8 cellular contexts compared by ENCODE assay signal in genomic region chr14:64706119-64706465, GRCh38. TPM values are rescaled to one million over a fixed set of nuclear protein-coding genes. Genes with fewer than 3 reads are reported as not detected.
A peak's percentile ranks its signal among the peaks of the same experiment; 100 is the strongest.
DNase-seq lines count a peak whose midpoint lies in the region; ATAC-seq and TF ChIP-seq lines count a peak whose summit lies in the region.

No MANE protein-coding gene starts in this region.

- H3K4ac ChIP-seq in neuronal stem cell (ENCODE audit: low read length): no peak overlapping the region

- no peaks in the 10 kb centered on the region for H3K9me3 Mint-ChIP-seq in endothelial cell (ENCODE audit: unreplicated experiment)

- ATAC-seq in HG02938 (IDR thresholded peaks at IDR 0.05; ENCODE audit: unreplicated experiment): no peak

- no peaks in the 10 kb centered on the region for H3K36me3 ChIP-seq in BLaER1
- H3K36me3 ChIP-seq in NT2/D1 (ENCODE audit: insufficient read depth, insufficient read length, low read length): peaks cover 17% of the 10 kb centered on the region
- H3K36me3 ChIP-seq in neuronal stem cell (replicated peaks in 1 of 2; ENCODE audit: control insufficient read depth in 2 of 2, insufficient read depth in 2 of 2, low read length in 2 of 2): peaks cover 0 to 4% of the 10 kb centered on the region in 2 donors

- peaks cover 9% of the 10 kb centered on the region for H3K79me1 ChIP-seq in neuronal stem cell (ENCODE audit: low read depth, low read length)

- peaks cover 12% of the 10 kb centered on the region for H3K27me3 Mint-ChIP-seq in endothelial cell (ENCODE audit: unreplicated experiment)

- peak overlapping the region; percentile 62 for H2BK5ac ChIP-seq in neuronal stem cell (ENCODE audit: low read length)

- H4K8ac ChIP-seq in neuronal stem cell (ENCODE audit: low read depth, low read length): no peak overlapping the region

- no peak overlapping the region for H3K23ac ChIP-seq in neuronal stem cell (ENCODE audit: low read depth, low read length, poor library complexity)

- H3K9ac ChIP-seq in BLaER1 (no peak overlapping the region), NT2/D1 (ENCODE audit: insufficient read length, low read depth) (no peak overlapping the region), neuronal stem cell (ENCODE audit: low read depth, low read length, poor library complexity) (no peak overlapping the region)

- no peak overlapping the region for H2BK15ac ChIP-seq in neuronal stem cell (ENCODE audit: low read length)

- DNase-seq in NT2/D1 (ENCODE audit: low read depth, low spot score) (no peak), endothelial cell (ENCODE audit: low spot score) (no peak), neuronal stem cell (ENCODE audit: low spot score) (no peak), DMS79 treated with DMSO at 0.1 percent for 48 hours (lab: John Stamatoyannopoulos, UW) (no peak), GM19238 (ENCODE audit: insufficient read length, low spot score) (no peak), Ammon's horn (ENCODE audit: low spot score) (no peak)

- no peak overlapping the region for H3K27ac Mint-ChIP-seq in endothelial cell (ENCODE audit: unreplicated experiment)

- peaks cover 70% of the 10 kb centered on the region for H3K4me1 ChIP-seq in BLaER1
- peaks cover 10% of the 10 kb centered on the region for H3K4me1 ChIP-seq in NT2/D1 (ENCODE audit: insufficient read depth, insufficient read length)
- peaks cover 37 to 39% of the 10 kb centered on the region in 2 donors for H3K4me1 ChIP-seq in neuronal stem cell (ENCODE audit: control insufficient read depth in 2 of 2, insufficient read depth in 1 of 2, low read depth in 1 of 2, low read length in 2 of 2)

- peak overlapping the region; percentile 90 for H3K4me3 Mint-ChIP-seq in endothelial cell (ENCODE audit: unreplicated experiment)

- peak overlapping the region; percentile 0 for H3K18ac ChIP-seq in neuronal stem cell (ENCODE audit: low read length)

- peaks cover 27% of the 10 kb centered on the region; the same call in 1 of the 2 replicates for H4K20me1 ChIP-seq in BLaER1

- peaks cover 13% of the 10 kb centered on the region for H3K36me3 Mint-ChIP-seq in endothelial cell (ENCODE audit: low read depth, unreplicated experiment)

- peaks cover 58% of the 10 kb centered on the region for H3K4me1 Mint-ChIP-seq in endothelial cell (ENCODE audit: unreplicated experiment)

- H3K14ac ChIP-seq in neuronal stem cell (ENCODE audit: low read length): no peak overlapping the region

- no CpG with 5 or more reads among the region's 3 CpGs for WGBS in neuronal stem cell (ENCODE audit: extremely low coverage in 2 of 2, insufficient read length in 2 of 2, insufficient replicate concordance in 1 of 2), 2 donors

- H4K91ac ChIP-seq in neuronal stem cell (ENCODE audit: low read depth, low read length, poor library complexity): no peak overlapping the region

- no peak overlapping the region for H2BK12ac ChIP-seq in neuronal stem cell (ENCODE audit: low read length)

- peaks cover 61% of the 10 kb centered on the region for H3K27me3 ChIP-seq in BLaER1
- peaks cover 53% of the 10 kb centered on the region for H3K27me3 ChIP-seq in NT2/D1 (ENCODE audit: insufficient read depth, insufficient read length)
- H3K27me3 ChIP-seq in neuronal stem cell (ENCODE audit: control insufficient read depth in 3 of 3, insufficient read depth in 3 of 3, low read depth in 1 of 3, low read length in 3 of 3): peaks cover 0 to 29% (median 0%) of the 10 kb centered on the region in 3 experiments

- peak overlapping the region; percentile 74 for H3K4me3 ChIP-seq in BLaER1
- H3K4me3 ChIP-seq in NT2/D1 (ENCODE audit: insufficient read length, low read depth): peak overlapping the region; percentile 68
- peak overlapping the region; percentile 74 to 94 for H3K4me3 ChIP-seq in neuronal stem cell (ENCODE audit: low read length in 2 of 2)

- TF ChIP-seq CTCF in endothelial cell (IDR thresholded peaks at IDR 0.05; ENCODE audit: unreplicated experiment): no peak

- H3K4me2 ChIP-seq in BLaER1 (peak overlapping the region; percentile 99), neuronal stem cell (ENCODE audit: insufficient read depth, low read length, poor library complexity, severe bottlenecking) (peak overlapping the region; percentile 94)

- H3K27ac ChIP-seq in BLaER1 (no peak overlapping the region), neuronal stem cell (replicated peaks; ENCODE audit: low read length) (peak overlapping the region; percentile 94)

- H2BK120ac ChIP-seq in neuronal stem cell (ENCODE audit: low read depth, low read length): no peak overlapping the region

- no peak overlapping the region for H2AK5ac ChIP-seq in neuronal stem cell (ENCODE audit: low read depth, low read length)

- H2AFZ ChIP-seq in neuronal stem cell (ENCODE audit: low read length): peak overlapping the region; percentile 95

- H3K9me3 ChIP-seq in BLaER1 (no peaks in the 10 kb centered on the region), NT2/D1 (ENCODE audit: insufficient read depth, low read length) (no peaks in the 10 kb centered on the region), neuronal stem cell (replicated peaks in 1 of 2; ENCODE audit: control insufficient read depth in 2 of 2, insufficient read depth in 1 of 2, low read depth in 1 of 2, low read length in 2 of 2) (no peaks in the 10 kb centered on the region)

RNA-seq across cellular contexts. Expression of gene PLEKHG3, which starts 1.9 kb away (rescaled TPM):
- 31.4 TPM for total RNA-seq in endothelial cell (ENCODE audit: unreplicated experiment)
- 66.9 TPM for polyA plus RNA-seq in neuronal stem cell (2013, experiment 1 of 2)
- polyA plus RNA-seq in neuronal stem cell (2013, experiment 2 of 2): 64.7 TPM
